Comparison of ENCODE assay signal across 12 cellular contexts in genomic region chr5:42582723-42583122, GRCh38.
"Had no signal": no experiment of that assay in that cellular context is flagged by ENCODE, and none has a peak within 500 bp of the region (broad histone marks: within the 10 kb centered on the region; RNA-seq: fewer than 3 reads in every experiment).

No MANE protein-coding gene starts in this region.

- H3K27ac ChIP-seq: coronary artery, esophagus muscularis mucosa, lower lobe of right lung, neutrophil, pancreas, stomach had no signal

- H3K4me3 ChIP-seq: coronary artery, esophagus muscularis mucosa, lower lobe of right lung, pancreas, stomach had no signal

- H3K36me3 ChIP-seq: esophagus muscularis mucosa, lower lobe of right lung, neutrophil, pancreas, stomach had no signal

- DNase-seq: activated CD4-positive, CD25-positive, alpha-beta regulatory T cell; activated effector memory CD4-positive, alpha-beta T cell treated with Interleukin-2 at 50 U/mL for 16 hours; activated naive CD8-positive, alpha-beta T cell treated with anti-CD3 and anti-CD28 coated beads, Interleukin-2, amount 10 ng/mL, durations not matched to agents 7 days and 5 days; cerebellar nuclear complex; lower lobe of right lung; natural killer cell; stimulated activated CD4-positive, alpha-beta T cell treated with anti-CD3 and anti-CD28 coated beads, Interleukin-12 subunit alpha, Interleukin-12 subunit beta, amount 100 ng/mL, for 4 hours had no signal

- H3K9me3 ChIP-seq: esophagus muscularis mucosa, lower lobe of right lung, neutrophil, pancreas, stomach had no signal

- H3K27me3 ChIP-seq: esophagus muscularis mucosa, neutrophil, pancreas, stomach had no signal

- H3K4me1 ChIP-seq: pancreas had no signal
